In the genomic region with DNA sequence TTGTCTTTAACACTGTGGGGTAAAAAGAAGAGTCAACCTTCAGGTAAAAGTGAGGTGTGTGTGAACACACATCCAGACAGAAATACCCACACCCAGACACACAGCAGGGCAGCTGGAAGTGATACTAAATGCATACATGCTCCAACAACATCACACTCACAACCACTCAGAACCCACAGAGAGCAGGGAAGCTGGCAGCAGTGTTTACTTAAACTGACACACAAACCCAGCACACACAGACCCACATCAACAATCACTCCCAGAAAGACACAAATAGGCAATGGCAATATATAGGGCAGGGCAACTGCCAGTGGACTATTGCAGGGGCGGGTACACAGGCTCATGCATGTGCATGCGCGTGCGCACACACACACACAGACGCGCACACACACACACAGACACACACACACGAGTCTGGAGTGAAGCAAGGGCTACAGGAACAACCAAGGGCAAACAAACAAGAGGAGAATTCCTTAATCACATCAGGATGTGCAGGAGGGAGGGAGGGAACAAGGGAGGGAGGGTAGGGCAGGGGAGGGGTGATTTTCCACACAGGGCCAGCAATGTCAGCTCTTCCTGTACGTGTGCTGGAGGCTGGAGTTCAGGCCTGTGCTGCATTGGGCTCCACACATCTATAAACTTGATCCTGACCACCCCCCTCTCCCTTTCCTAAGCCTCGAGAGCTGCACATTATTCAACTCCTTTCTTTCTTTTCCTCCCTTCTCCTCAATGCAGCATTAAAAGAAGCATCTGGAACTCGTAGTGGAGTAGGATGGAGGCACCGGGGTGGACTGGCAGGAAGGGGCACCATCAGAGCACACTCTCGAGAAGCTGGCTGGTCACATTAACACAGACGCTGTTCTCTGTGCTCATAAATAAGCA, we compare ENCODE assay signal across 8 cellular contexts. TPM values are rescaled to one million over a fixed set of nuclear protein-coding genes. Genes with fewer than 3 reads are reported as not detected.
DNase-seq lines count a peak whose midpoint lies in the region; ATAC-seq and TF ChIP-seq lines count a peak whose summit lies in the region.

No MANE protein-coding gene starts in this region.

- H3K36me3 Mint-ChIP-seq in activated naive CD8-positive, alpha-beta T cell treated with anti-CD3 and anti-CD28 coated beads for 36 hours: peaks cover 41% of the 10 kb centered on the region
- peaks cover 23% of the 10 kb centered on the region for H3K36me3 Mint-ChIP-seq in activated naive CD8-positive, alpha-beta T cell treated with anti-CD3 and anti-CD28 coated beads, Interleukin-2, amount 50 U/mL, for 24 hours (ENCODE audit: low read depth)
- peaks cover 30% of the 10 kb centered on the region for H3K36me3 Mint-ChIP-seq in effector memory CD8-positive, alpha-beta T cell (ENCODE audit: insufficient read depth)

- peaks cover 53% of the 10 kb centered on the region for H3K4me1 Mint-ChIP-seq in activated naive CD8-positive, alpha-beta T cell treated with anti-CD3 and anti-CD28 coated beads for 36 hours
- peaks cover 55% of the 10 kb centered on the region for H3K4me1 Mint-ChIP-seq in activated naive CD8-positive, alpha-beta T cell treated with anti-CD3 and anti-CD28 coated beads, Interleukin-2, amount 50 U/mL, for 24 hours
- H3K4me1 Mint-ChIP-seq in effector memory CD8-positive, alpha-beta T cell (ENCODE audit: low read depth in 2 of 2): peaks cover 41 to 48% of the 10 kb centered on the region in 2 donors

- ATAC-seq in activated naive CD8-positive, alpha-beta T cell treated with anti-CD3 and anti-CD28 coated beads, Interleukin-2, amount 50 U/mL, for 24 hours: no peak
- ATAC-seq in effector memory CD8-positive, alpha-beta T cell (replicated peaks): no peak
- no peak for ATAC-seq in activated CD4-positive, CD25-positive, alpha-beta regulatory T cell treated with anti-CD3 and anti-CD28 coated beads, Interleukin-2, amount 50 U/mL, for 24 hours
- no peak for ATAC-seq in HG02763 (IDR thresholded peaks at IDR 0.05; ENCODE audit: unreplicated experiment)
- ATAC-seq in HG03196 (IDR thresholded peaks at IDR 0.05; ENCODE audit: unreplicated experiment): no peak

- no peak for DNase-seq in activated naive CD8-positive, alpha-beta T cell treated with anti-CD3 and anti-CD28 coated beads for 36 hours
- no peak for DNase-seq in activated naive CD8-positive, alpha-beta T cell treated with anti-CD3 and anti-CD28 coated beads, Interleukin-2, amount 50 U/mL, for 24 hours
- no peak for DNase-seq in effector memory CD8-positive, alpha-beta T cell
- peak; percentile 82 for DNase-seq in mucosa of gallbladder (ENCODE audit: low spot score)
- no peak for DNase-seq in GM10266 (ENCODE audit: extremely low spot score)

- H3K9me3 Mint-ChIP-seq in activated naive CD8-positive, alpha-beta T cell treated with anti-CD3 and anti-CD28 coated beads for 36 hours: no peaks in the 10 kb centered on the region
- no peaks in the 10 kb centered on the region for H3K9me3 Mint-ChIP-seq in activated naive CD8-positive, alpha-beta T cell treated with anti-CD3 and anti-CD28 coated beads, Interleukin-2, amount 50 U/mL, for 24 hours
- no peaks in the 10 kb centered on the region for H3K9me3 Mint-ChIP-seq in effector memory CD8-positive, alpha-beta T cell

- no peak overlapping the region for H3K4me3 Mint-ChIP-seq in activated naive CD8-positive, alpha-beta T cell treated with anti-CD3 and anti-CD28 coated beads for 36 hours
- H3K4me3 Mint-ChIP-seq in activated naive CD8-positive, alpha-beta T cell treated with anti-CD3 and anti-CD28 coated beads, Interleukin-2, amount 50 U/mL, for 24 hours: no peak overlapping the region
- no peak overlapping the region for H3K4me3 Mint-ChIP-seq in effector memory CD8-positive, alpha-beta T cell

- TF ChIP-seq CTCF in GM10266 (IDR thresholded peaks at IDR 0.05; ENCODE audit: control insufficient read depth, insufficient read depth, low read depth, missing control alignments): no peak

- no peaks in the 10 kb centered on the region for H3K27me3 Mint-ChIP-seq in activated naive CD8-positive, alpha-beta T cell treated with anti-CD3 and anti-CD28 coated beads for 36 hours
- no peaks in the 10 kb centered on the region for H3K27me3 Mint-ChIP-seq in activated naive CD8-positive, alpha-beta T cell treated with anti-CD3 and anti-CD28 coated beads, Interleukin-2, amount 50 U/mL, for 24 hours
- no peaks in the 10 kb centered on the region for H3K27me3 Mint-ChIP-seq in effector memory CD8-positive, alpha-beta T cell

- peak overlapping the region; percentile 1 for H3K27ac Mint-ChIP-seq in activated naive CD8-positive, alpha-beta T cell treated with anti-CD3 and anti-CD28 coated beads for 36 hours
- no peak overlapping the region for H3K27ac Mint-ChIP-seq in activated naive CD8-positive, alpha-beta T cell treated with anti-CD3 and anti-CD28 coated beads, Interleukin-2, amount 50 U/mL, for 24 hours
- peak overlapping the region; percentile 8 to 84 for H3K27ac Mint-ChIP-seq in effector memory CD8-positive, alpha-beta T cell

RNA-seq across cellular contexts. Expression of a gene that starts 30.1 kb away (rescaled TPM):
- 10 to 100 TPM; 36.7 to 37.8 TPM for total RNA-seq in activated naive CD8-positive, alpha-beta T cell treated with anti-CD3 and anti-CD28 coated beads for 36 hours
- total RNA-seq in mucosa of gallbladder: 20.8 TPM

RNA-seq across cellular contexts. Expression of a gene that starts 43.2 kb away (rescaled TPM):
- total RNA-seq in activated naive CD8-positive, alpha-beta T cell treated with anti-CD3 and anti-CD28 coated beads for 36 hours: 10 to 100 TPM; 38.4 to 39.0 TPM
- total RNA-seq in mucosa of gallbladder: 31.8 TPM

RNA-seq across cellular contexts. Expression of a gene that starts 55.1 kb away (rescaled TPM):
- 10 to 100 TPM; 34.7 to 35.3 TPM for total RNA-seq in activated naive CD8-positive, alpha-beta T cell treated with anti-CD3 and anti-CD28 coated beads for 36 hours
- total RNA-seq in mucosa of gallbladder: 51.5 TPM

RNA-seq across cellular contexts. Expression of a gene that starts 59.9 kb away (rescaled TPM):
- total RNA-seq in activated naive CD8-positive, alpha-beta T cell treated with anti-CD3 and anti-CD28 coated beads for 36 hours: under 1 TPM; 0.64 to 0.80 TPM
- 9.3 TPM for total RNA-seq in mucosa of gallbladder
